ENCODE assay signal across 10 cellular contexts in genomic region chr5:115414406-115415142, GRCh38.
DNase-seq lines count a peak whose midpoint lies in the region; ATAC-seq and TF ChIP-seq lines count a peak whose summit lies in the region.
"Had no signal": no experiment of that assay in that cellular context is flagged by ENCODE, and none has a peak within 500 bp of the region (broad histone marks: within the 10 kb centered on the region; RNA-seq: fewer than 3 reads in every experiment).

No MANE protein-coding gene starts in this region.

- 8 to 61% methylated on average over 5 of the region's 5 CpGs for WGBS in sigmoid colon, 2 donors

- peak in 2 of 4 donors; percentile 24 to 53 for TF ChIP-seq EP300 in sigmoid colon (IDR thresholded peaks at IDR 0.05)

- CTCF ChIA-PET in CD8-positive, alpha-beta memory T cell (lab: Charles Lee) = no interaction called here

- peaks cover 0 to 10% (median 4%) of the 10 kb centered on the region in 4 donors for H3K4me1 ChIP-seq in sigmoid colon
- H3K4me1 ChIP-seq in CD8-positive, alpha-beta memory T cell (ENCODE audit: insufficient read depth, low read length) = no peaks in the 10 kb centered on the region
- H3K4me1 ChIP-seq: SJCRH30 had no signal

- H3K9me3 Mint-ChIP-seq in CD8-positive, alpha-beta memory T cell = no peaks in the 10 kb centered on the region
- H3K9me3 Mint-ChIP-seq: dendritic cell treated with granulocyte-macrophage colony-stimulating factor and Interleukin-4, amounts not matched to agents 40 ng/mL and 50 ng/mL, for 4 days had no signal

- H3K36me3 Mint-ChIP-seq in T-helper 17 cell (ENCODE audit: low read depth) = no peaks in the 10 kb centered on the region
- peaks cover 0 to 1% (median 0%) of the 10 kb centered on the region in 3 donors for H3K36me3 Mint-ChIP-seq in CD8-positive, alpha-beta memory T cell

- H3K4me3 ChIP-seq in epithelial cell of proximal tubule (ENCODE audit: low read depth, low read length) (no peak overlapping the region), sigmoid colon (no peak overlapping the region)
- no peak overlapping the region for H3K4me3 ChIP-seq in CD8-positive, alpha-beta memory T cell (ENCODE audit: low read length)
- H3K4me3 ChIP-seq: SJCRH30 had no signal

- TF ChIP-seq POLR2A in sigmoid colon (IDR thresholded peaks at IDR 0.05) = no peak

- DNase-seq in epithelial cell of proximal tubule (ENCODE audit: low read depth) (peak; percentile 35), sigmoid colon (peak; percentile 78), DMS153 treated with DMSO at 0.1 percent for 48 hours (lab: John Stamatoyannopoulos, UW; ENCODE audit: unreplicated experiment) (no peak), NCI-H1092 treated with DMSO at 0.1 percent for 48 hours (lab: John Stamatoyannopoulos, UW) (no peak), T-helper 17 cell (no peak)
- no peak for DNase-seq in CD8-positive, alpha-beta memory T cell

- POLR2A ChIA-PET in CD8-positive, alpha-beta memory T cell (lab: Charles Lee) = no interaction called here

- peak; percentile 23 for ATAC-seq in GM18868 (IDR thresholded peaks at IDR 0.05; ENCODE audit: unreplicated experiment)
- peak; percentile 38 for ATAC-seq in HG03520 (IDR thresholded peaks at IDR 0.05; ENCODE audit: unreplicated experiment)
- no peak for ATAC-seq in T-helper 17 cell

- TF ChIP-seq CTCF in epithelial cell of proximal tubule (conservative IDR thresholded peaks at IDR 0.05; ENCODE audit: low read depth, low read length) (no peak), sigmoid colon (IDR thresholded peaks at IDR 0.05) (no peak)

- peaks cover 22% of the 10 kb centered on the region for H3K27me3 Mint-ChIP-seq in T-helper 17 cell
- H3K27me3 Mint-ChIP-seq in CD8-positive, alpha-beta memory T cell = peaks cover 0 to 13% of the 10 kb centered on the region in 2 donors

- no peaks in the 10 kb centered on the region for H3K36me3 ChIP-seq in sigmoid colon
- H3K36me3 ChIP-seq in CD8-positive, alpha-beta memory T cell (ENCODE audit: insufficient read depth, low read length) = no peaks in the 10 kb centered on the region
- H3K36me3 ChIP-seq: SJCRH30 had no signal

- no peaks in the 10 kb centered on the region for H3K4me1 Mint-ChIP-seq in T-helper 17 cell
- H3K4me1 Mint-ChIP-seq in CD8-positive, alpha-beta memory T cell = no peaks in the 10 kb centered on the region

- no peaks in the 10 kb centered on the region for H3K27me3 ChIP-seq in sigmoid colon
- no peaks in the 10 kb centered on the region for H3K27me3 ChIP-seq in CD8-positive, alpha-beta memory T cell (ENCODE audit: insufficient read depth, low read length, poor library complexity, severe bottlenecking)
- H3K27me3 ChIP-seq: SJCRH30 had no signal

- H3K4me3 Mint-ChIP-seq in T-helper 17 cell = no peak overlapping the region
- no peak overlapping the region for H3K4me3 Mint-ChIP-seq in CD8-positive, alpha-beta memory T cell
- H3K4me3 Mint-ChIP-seq: dendritic cell treated with granulocyte-macrophage colony-stimulating factor and Interleukin-4, amounts not matched to agents 40 ng/mL and 50 ng/mL, for 4 days had no signal

- intact Hi-C loops in sigmoid colon (cut with DNase I) = no loop called here

- H3K27ac Mint-ChIP-seq in T-helper 17 cell = no peak overlapping the region
- H3K27ac Mint-ChIP-seq in CD8-positive, alpha-beta memory T cell = no peak overlapping the region
- H3K27ac Mint-ChIP-seq: dendritic cell treated with granulocyte-macrophage colony-stimulating factor and Interleukin-4, amounts not matched to agents 40 ng/mL and 50 ng/mL, for 4 days had no signal

- H3K9me3 ChIP-seq in sigmoid colon = no peaks in the 10 kb centered on the region
- H3K9me3 ChIP-seq in T-helper 17 cell (ENCODE audit: control insufficient read depth, low read length, poor library complexity, severe bottlenecking) = no peaks in the 10 kb centered on the region
- H3K9me3 ChIP-seq in CD8-positive, alpha-beta memory T cell (ENCODE audit: low read length) = no peaks in the 10 kb centered on the region
- H3K9me3 ChIP-seq: SJCRH30 had no signal

- peak overlapping the region in 1 of 4 donors; percentile 22 for H3K27ac ChIP-seq in sigmoid colon
- no peak overlapping the region for H3K27ac ChIP-seq in CD8-positive, alpha-beta memory T cell (ENCODE audit: low read depth, low read length)
- H3K27ac ChIP-seq: SJCRH30 had no signal

Comparison
In these comparisons a context has a peak if more than half of its experiments do, and no peak if none do; other contexts are left out.
1. DNase-seq: peak in epithelial cell of proximal tubule (single experiment) and sigmoid colon (single experiment); none in DMS153 treated with DMSO at 0.1 percent for 48 hours (single experiment), NCI-H1092 treated with DMSO at 0.1 percent for 48 hours (single experiment), T-helper 17 cell (0 of 3) and CD8-positive, alpha-beta memory T cell (0 of 5).